22 cellular contexts compared by ENCODE assay signal in the genomic region with DNA sequence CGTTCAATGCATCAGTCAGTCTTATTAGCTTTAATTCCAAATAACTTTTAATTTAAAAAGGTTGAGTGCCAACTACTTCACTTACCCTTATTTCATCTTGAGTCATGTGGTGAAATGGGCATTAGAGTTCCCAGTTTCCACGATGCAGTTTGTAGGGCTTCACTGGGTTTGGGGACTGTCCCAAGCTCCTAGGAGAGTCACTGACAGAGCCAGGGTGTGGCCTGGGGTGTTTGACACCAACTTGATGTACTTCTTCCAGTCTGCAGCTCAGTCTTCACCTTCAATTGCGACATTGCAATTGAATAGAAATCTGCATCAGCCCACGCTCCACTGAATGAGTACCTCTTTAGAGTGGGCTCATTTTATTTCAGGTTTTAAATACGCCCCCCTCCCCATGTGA.
"Had no signal": no experiment of that assay in that cellular context is flagged by ENCODE, and none has a peak within 500 bp of the region (broad histone marks: within the 10 kb centered on the region; RNA-seq: fewer than 3 reads in every experiment).

No MANE protein-coding gene starts in this region.

- ATAC-seq: activated T-cell treated with anti-CD3 and anti-CD28 coated beads, Interleukin-2, amount 50 U/mL, for 72 hours; gastrocnemius medialis; left lung; natural killer cell; right cardiac atrium; SK-N-SH treated with all-trans-retinoic acid at 6 μM for 48 hours; T-helper 17 cell had no signal

- H3K27ac Mint-ChIP-seq: activated T-cell treated with anti-CD3 and anti-CD28 coated beads, Interleukin-2, amount 50 U/mL, for 72 hours had no signal

- H3K4me3 Mint-ChIP-seq: activated T-cell treated with anti-CD3 and anti-CD28 coated beads, Interleukin-2, amount 50 U/mL, for 72 hours; natural killer cell; T-helper 17 cell had no signal

- DNase-seq: activated CD4-positive, alpha-beta T cell treated with anti-CD3 and anti-CD28 coated beads for 4 hours; activated effector memory CD4-positive, alpha-beta T cell treated with anti-CD3 and anti-CD28 coated beads, Interleukin-2, amount 50 U/mL, for 16 hours; activated naive CD4-positive, alpha-beta T cell treated with anti-CD3 and anti-CD28 coated beads, Interleukin-2, amount 50 U/mL, for 16 hours; activated T-cell treated with anti-CD3 and anti-CD28 coated beads for 4 hours; activated T-cell treated with anti-CD3 and anti-CD28 coated beads, Interleukin-2, amount 50 U/mL, for 72 hours; central memory CD4-positive, alpha-beta T cell; dermis blood vessel endothelial cell; effector CD4-positive, alpha-beta T cell; gastrocnemius medialis; glutamatergic neuron; left lung; lower lobe of right lung; mesenchymal stem cell; natural killer cell; right cardiac atrium; stimulated activated CD4-positive, alpha-beta T cell treated with anti-CD3 and anti-CD28 coated beads, Interleukin-4, amount 100 ng/mL, for 24 hours; stimulated activated naive CD4-positive, alpha-beta T cell; T-helper 17 cell; T1000; trophoblast cell; WERI-Rb-1 had no signal

- H3K36me3 Mint-ChIP-seq: natural killer cell had no signal

- H3K9me3 Mint-ChIP-seq: activated T-cell treated with anti-CD3 and anti-CD28 coated beads, Interleukin-2, amount 50 U/mL, for 72 hours; natural killer cell had no signal

- H3K27me3 Mint-ChIP-seq: T-helper 17 cell had no signal
